18 cellular contexts compared by ENCODE assay signal in genomic region chr17:4019400-4019799, GRCh38.
"Had no signal": no experiment of that assay in that cellular context is flagged by ENCODE, and none has a peak within 500 bp of the region (broad histone marks: within the 10 kb centered on the region; RNA-seq: fewer than 3 reads in every experiment).

No MANE protein-coding gene starts in this region.

- H3K27ac Mint-ChIP-seq: activated CD4-positive, alpha-beta T cell treated with anti-CD3 and anti-CD28 coated beads, Interleukin-2, amount 10 ng/mL, durations not matched to agents 24 days and 14 days had no signal

- H3K27ac ChIP-seq: SJSA1 had no signal

- H3K9me3 Mint-ChIP-seq: activated CD4-positive, alpha-beta T cell treated with anti-CD3 and anti-CD28 coated beads, Interleukin-2, amount 10 ng/mL, durations not matched to agents 24 days and 14 days had no signal

- ATAC-seq: activated naive CD4-positive, alpha-beta T cell treated with anti-CD3 and anti-CD28 coated beads, Interleukin-2, amount 50 U/mL, for 72 hours; PC-3; SK-N-SH treated with all-trans-retinoic acid at 6 μM for 48 hours had no signal

- H3K27me3 Mint-ChIP-seq: activated CD4-positive, alpha-beta T cell treated with anti-CD3 and anti-CD28 coated beads, Interleukin-2, amount 10 ng/mL, durations not matched to agents 24 days and 14 days had no signal

- DNase-seq: activated CD4-positive, alpha-beta T cell treated with anti-CD3 and anti-CD28 coated beads, Interleukin-2, amount 10 ng/mL, durations not matched to agents 24 days and 14 days; activated CD4-positive, alpha-beta T cell treated with anti-CD3 and anti-CD28 coated beads, Interleukin-2, amount 50 U/mL, for 48 hours; activated CD4-positive, CD25-positive, alpha-beta regulatory T cell treated with anti-CD3 and anti-CD28 coated beads, Interleukin-2, amount 50 U/mL, for 72 hours; activated effector memory CD4-positive, alpha-beta T cell treated with Interleukin-2 at 50 U/mL for 16 hours; activated naive CD4-positive, alpha-beta T cell; activated T-cell treated with anti-CD3 and anti-CD28 coated beads for 4 hours; MG63; NCI-H1105; NCI-H1436; NCI-H1694 treated with DMSO at 0.1 percent for 48 hours; NCI-H2029 treated with DMSO at 0.1 percent for 48 hours; NCI-H510A treated with DMSO at 0.1 percent for 48 hours; PC-3; SHP77; SW 1271 had no signal

- H3K4me1 ChIP-seq: SJSA1 had no signal

- H3K27me3 ChIP-seq: MG63 had no signal

- H3K4me3 ChIP-seq: MG63, SJSA1 had no signal

- H3K4me3 Mint-ChIP-seq: activated CD4-positive, alpha-beta T cell treated with anti-CD3 and anti-CD28 coated beads, Interleukin-2, amount 10 ng/mL, durations not matched to agents 24 days and 14 days had no signal
